2 cellular contexts compared by ENCODE assay signal in the genomic region with DNA sequence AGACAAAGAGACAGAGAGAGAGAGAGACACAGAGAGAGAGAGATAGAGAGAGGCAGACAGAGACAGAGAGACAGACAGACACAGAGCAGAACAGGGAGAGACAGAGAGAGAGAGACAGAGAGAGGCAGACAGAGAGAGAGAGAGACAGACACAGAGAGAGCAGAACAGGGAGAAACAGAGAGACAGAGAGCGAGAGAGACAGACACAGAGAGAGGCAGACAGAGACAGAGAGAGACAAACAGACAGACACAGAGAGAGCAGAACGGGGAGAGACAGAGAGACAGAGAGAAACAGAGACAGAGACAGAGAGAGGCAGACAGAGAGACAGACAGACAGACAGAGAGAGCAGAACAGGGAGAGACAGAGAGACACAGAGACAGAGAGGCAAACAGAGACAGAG. TPM values are rescaled to one million over a fixed set of nuclear protein-coding genes. Genes with fewer than 3 reads are reported as not detected.
"Had no signal": no experiment of that assay in that cellular context is flagged by ENCODE, and none has a peak within 500 bp of the region (broad histone marks: within the 10 kb centered on the region; RNA-seq: fewer than 3 reads in every experiment).

No MANE protein-coding gene starts in this region.

RNA-seq across cellular contexts. Expression of a gene that starts 36.6 kb away (rescaled TPM):
- total RNA-seq: SK-MEL-5 had no signal

RNA-seq across cellular contexts. Expression of a gene that starts 54.9 kb away (rescaled TPM):
- total RNA-seq: RPMI7951 had no signal
